ENCODE assay signal across 31 cellular contexts in the genomic region with DNA sequence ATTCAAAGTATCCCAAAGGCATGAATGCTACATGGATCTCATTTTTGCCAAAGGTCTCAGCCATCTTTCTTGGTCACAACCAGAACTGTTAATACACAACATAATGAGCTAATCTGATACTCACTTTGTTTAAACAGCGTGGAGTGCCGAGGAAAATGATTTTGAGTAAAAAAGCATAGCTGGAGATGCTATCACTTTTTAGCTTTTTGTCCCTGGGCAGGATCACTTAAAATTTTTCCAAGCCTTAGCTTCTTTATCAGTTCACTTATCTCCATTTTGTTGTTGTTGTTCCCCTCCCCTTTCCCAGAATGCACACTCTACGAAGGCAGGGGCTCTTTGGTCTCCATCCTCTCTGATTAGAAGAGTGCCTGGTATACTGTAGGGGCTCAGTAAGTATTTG.
"Had no signal": no experiment of that assay in that cellular context is flagged by ENCODE, and none has a peak within 500 bp of the region (broad histone marks: within the 10 kb centered on the region; RNA-seq: fewer than 3 reads in every experiment).

No MANE protein-coding gene starts in this region.

- H3K9me3 ChIP-seq: ascending aorta had no signal

- H3K27me3 ChIP-seq: ascending aorta, cardiac muscle cell had no signal

- H3K4me3 ChIP-seq: ascending aorta, cardiac muscle cell had no signal

- DNase-seq: activated CD4-positive, alpha-beta memory T cell treated with anti-CD3 and anti-CD28 coated beads, Interleukin-2, amount 10 ng/mL, durations not matched to agents 7 days and 5 days; activated CD4-positive, alpha-beta T cell treated with anti-CD3 and anti-CD28 coated beads for 1 hour; activated CD4-positive, alpha-beta T cell treated with anti-CD3 and anti-CD28 coated beads for 36 hours; activated CD4-positive, alpha-beta T cell treated with anti-CD3 and anti-CD28 coated beads for 48 hours; activated CD4-positive, alpha-beta T cell treated with anti-CD3 and anti-CD28 coated beads, Interleukin-2, amount 10 ng/mL, durations not matched to agents 7 days and 5 days; activated CD4-positive, alpha-beta T cell treated with anti-CD3 and anti-CD28 coated beads, Interleukin-2, amount 50 U/mL, for 48 hours; activated CD4-positive, CD25-positive, alpha-beta regulatory T cell; activated CD8-positive, alpha-beta memory T cell treated with anti-CD3 and anti-CD28 coated beads for 24 hours; activated CD8-positive, alpha-beta memory T cell treated with anti-CD3 and anti-CD28 coated beads, Interleukin-2, amount 10 ng/mL, durations not matched to agents 7 days and 5 days; activated CD8-positive, alpha-beta memory T cell treated with anti-CD3 and anti-CD28 coated beads, Interleukin-2, amount 50 U/mL, for 48 hours; activated CD8-positive, alpha-beta T cell treated with anti-CD3 and anti-CD28 coated beads, Interleukin-2, amount 10 ng/mL, durations not matched to agents 7 days and 5 days; activated effector memory CD4-positive, alpha-beta T cell treated with Interleukin-2 at 50 U/mL for 16 hours; activated gamma-delta T cell; activated naive CD4-positive, alpha-beta T cell treated with anti-CD3 and anti-CD28 coated beads, Interleukin-2, amount 10 ng/mL, durations not matched to agents 7 days and 5 days; activated naive CD4-positive, alpha-beta T cell treated with Interleukin-2 at 50 U/mL for 16 hours; activated naive CD8-positive, alpha-beta T cell treated with anti-CD3 and anti-CD28 coated beads, Interleukin-2, amount 10 ng/mL, durations not matched to agents 7 days and 5 days; activated naive CD8-positive, alpha-beta T cell treated with anti-CD3 and anti-CD28 coated beads, Interleukin-2, amount 50 U/mL, for 24 hours; activated T-cell treated with anti-CD3 and anti-CD28 coated beads, Interleukin-2, amount 50 U/mL, for 24 hours; activated T-cell treated with anti-CD3 and anti-CD28 coated beads, Interleukin-2, amount 50 U/mL, for 48 hours; amygdala; anterior cingulate cortex; caudate nucleus; cerebellar nuclear complex; T-helper 1 cell; T-helper 2 cell; T-helper 9 cell; WERI-Rb-1 had no signal

- H3K27ac ChIP-seq: ascending aorta, cardiac muscle cell, WERI-Rb-1 had no signal

- H3K36me3 ChIP-seq: ascending aorta, cardiac muscle cell, WERI-Rb-1 had no signal

- ATAC-seq: activated CD4-positive, alpha-beta T cell treated with anti-CD3 and anti-CD28 coated beads for 36 hours; activated CD4-positive, CD25-positive, alpha-beta regulatory T cell treated with anti-CD3 and anti-CD28 coated beads, Interleukin-2, amount 50 U/mL, for 24 hours; activated CD8-positive, alpha-beta memory T cell treated with anti-CD3 and anti-CD28 coated beads, Interleukin-2, amount 10 ng/mL, durations not matched to agents 7 days and 5 days; activated CD8-positive, alpha-beta T cell treated with anti-CD3 and anti-CD28 coated beads, Interleukin-2, amount 10 ng/mL, durations not matched to agents 7 days and 5 days; activated naive CD8-positive, alpha-beta T cell treated with anti-CD3 and anti-CD28 coated beads, Interleukin-2, amount 50 U/mL, for 24 hours; WTC11 had no signal
